ENCODE assay signal across 12 cellular contexts in the genomic region with DNA sequence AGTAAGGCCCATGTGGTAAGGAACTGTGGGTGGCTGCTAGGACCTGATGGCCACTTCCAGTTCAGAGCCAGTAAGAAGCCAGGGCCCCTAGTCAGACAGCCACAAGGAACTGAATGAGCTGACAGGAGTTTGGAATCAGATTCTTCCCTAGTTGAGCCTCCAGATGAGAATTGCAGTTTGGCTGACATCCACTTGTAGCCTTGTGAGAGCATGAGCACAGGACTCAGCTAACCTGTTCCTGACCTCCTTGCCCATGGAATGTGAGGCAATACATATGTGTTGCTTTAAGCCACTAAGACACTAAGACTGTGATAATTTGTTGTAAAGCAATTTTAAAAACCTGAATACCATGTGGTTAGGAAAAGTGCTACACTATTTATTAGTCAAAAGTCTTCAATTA. TPM values are rescaled to one million over a fixed set of nuclear protein-coding genes. Genes with fewer than 3 reads are reported as not detected.
A peak's percentile ranks its signal among the peaks of the same experiment; 100 is the strongest.
DNase-seq lines count a peak whose midpoint lies in the region; ATAC-seq and TF ChIP-seq lines count a peak whose summit lies in the region.
"Had no signal": no experiment of that assay in that cellular context is flagged by ENCODE, and none has a peak within 500 bp of the region (broad histone marks: within the 10 kb centered on the region; RNA-seq: fewer than 3 reads in every experiment).

No MANE protein-coding gene starts in this region.

- H2AFZ ChIP-seq in OCI-LY3 (ENCODE audit: low read depth, low read length) = peak overlapping the region; percentile 99; the same call in 1 of the 2 replicates

- no peak overlapping the region for H3K9ac ChIP-seq in OCI-LY3 (ENCODE audit: low read length)

- no peaks in the 10 kb centered on the region for H3K27me3 Mint-ChIP-seq in activated T-cell treated with anti-CD3 and anti-CD28 coated beads, Interleukin-2, amount 50 U/mL, for 4 hours (ENCODE audit: low read depth)
- no peaks in the 10 kb centered on the region for H3K27me3 Mint-ChIP-seq in Calu3 (ENCODE audit: unreplicated experiment)

- no peaks in the 10 kb centered on the region for H3K36me3 ChIP-seq in OCI-LY3 (replicated peaks; ENCODE audit: low read depth, low read length)
- no peaks in the 10 kb centered on the region for H3K36me3 ChIP-seq in ectodermal cell (ENCODE audit: control insufficient read depth, insufficient read depth, low read length)

- ATAC-seq in activated T-cell treated with anti-CD3 and anti-CD28 coated beads, Interleukin-2, amount 50 U/mL, for 4 hours = no peak
- ATAC-seq in GM18498 (IDR thresholded peaks at IDR 0.05; ENCODE audit: unreplicated experiment) = no peak

- H3K36me3 Mint-ChIP-seq in activated T-cell treated with anti-CD3 and anti-CD28 coated beads, Interleukin-2, amount 50 U/mL, for 4 hours (ENCODE audit: insufficient read depth) = peaks cover 4% of the 10 kb centered on the region
- H3K36me3 Mint-ChIP-seq in Calu3 (ENCODE audit: insufficient read depth, unreplicated experiment) = peaks cover 16% of the 10 kb centered on the region

- no TSS peak for BruUV-seq in Calu3 (replicated peaks; lab: Mats Ljungman, UMichigan)

- H3K9me3 Mint-ChIP-seq in activated T-cell treated with anti-CD3 and anti-CD28 coated beads, Interleukin-2, amount 50 U/mL, for 4 hours = no peaks in the 10 kb centered on the region
- peaks cover 3% of the 10 kb centered on the region for H3K9me3 Mint-ChIP-seq in Calu3 (ENCODE audit: low read depth, unreplicated experiment)

- H4K20me1 ChIP-seq in OCI-LY3 (ENCODE audit: insufficient read depth, low read length) = no peaks in the 10 kb centered on the region

- H3K4me1 ChIP-seq in OCI-LY3 (ENCODE audit: low read length) = peaks cover 29% of the 10 kb centered on the region
- H3K4me1 ChIP-seq in ectodermal cell (ENCODE audit: control insufficient read depth, insufficient read depth, low read length) = no peaks in the 10 kb centered on the region

- H3K9me3 ChIP-seq in OCI-LY3 (ENCODE audit: insufficient read depth, low read length) = no peaks in the 10 kb centered on the region
- no peaks in the 10 kb centered on the region for H3K9me3 ChIP-seq in ectodermal cell (ENCODE audit: control insufficient read depth, low read length)

- H3K27ac Mint-ChIP-seq in Calu3 (ENCODE audit: unreplicated experiment) = no peak overlapping the region

- peak overlapping the region; percentile 76 for H3K4me2 ChIP-seq in OCI-LY3 (ENCODE audit: low read length)

- H3K4me1 Mint-ChIP-seq in activated T-cell treated with anti-CD3 and anti-CD28 coated beads, Interleukin-2, amount 50 U/mL, for 4 hours (ENCODE audit: low read depth) = peaks cover 46% of the 10 kb centered on the region
- H3K4me1 Mint-ChIP-seq in Calu3 (ENCODE audit: low read depth, unreplicated experiment) = peaks cover 23% of the 10 kb centered on the region

- CTCF ChIA-PET in Calu3 (lab: Charles Lee) = no interaction called here

- H3K27ac ChIP-seq in OCI-LY3 (ENCODE audit: low read length) (no peak overlapping the region), ectodermal cell (ENCODE audit: insufficient read depth, low read depth, low read length, poor library complexity, severe bottlenecking) (no peak overlapping the region)

- no peak for DNase-seq in activated T-cell treated with anti-CD3 and anti-CD28 coated beads, Interleukin-2, amount 50 U/mL, for 4 hours
- no peak for DNase-seq in activated T-cell treated with anti-CD3 and anti-CD28 coated beads, Interleukin-2, amount 50 U/mL, for 48 hours
- DNase-seq in skeletal muscle cell (ENCODE audit: low read depth) = peak; percentile 49
- no peak for DNase-seq in Calu3
- DNase-seq in NCI-H2196 treated with DMSO at 0.1 percent for 48 hours (lab: John Stamatoyannopoulos, UW; ENCODE audit: unreplicated experiment) = no peak
- DNase-seq: activated CD4-positive, alpha-beta T cell treated with anti-CD3 and anti-CD28 coated beads for 48 hours; activated naive CD4-positive, alpha-beta T cell treated with anti-CD3 and anti-CD28 coated beads, Interleukin-2, amount 50 U/mL, for 16 hours; NCI-H1092; NCI-H446 had no signal

- H3K27me3 ChIP-seq in OCI-LY3 (ENCODE audit: low read depth, low read length) (no peaks in the 10 kb centered on the region), ectodermal cell (ENCODE audit: control insufficient read depth, insufficient read depth, low read length, poor library complexity, severe bottlenecking) (no peaks in the 10 kb centered on the region)

- peaks cover 31% of the 10 kb centered on the region for H3K79me2 ChIP-seq in OCI-LY3 (ENCODE audit: low read length)

- H3K4me3 ChIP-seq in OCI-LY3 (ENCODE audit: low read length) (peak overlapping the region; percentile 79; the same call in 1 of the 2 replicates), ectodermal cell (ENCODE audit: insufficient read depth, low read depth, low read length) (peak overlapping the region; percentile 96), skeletal muscle cell (ENCODE audit: low read depth, low read length) (no peak overlapping the region)

- H3K4me3 Mint-ChIP-seq in activated T-cell treated with anti-CD3 and anti-CD28 coated beads, Interleukin-2, amount 50 U/mL, for 4 hours = peak overlapping the region; percentile 90
- no peak overlapping the region for H3K4me3 Mint-ChIP-seq in Calu3 (ENCODE audit: low read depth, unreplicated experiment)

- TF ChIP-seq CTCF in OCI-LY3 (IDR thresholded peaks at IDR 0.05; ENCODE audit: low read depth, low read length) = no peak
- no peak for TF ChIP-seq CTCF in Calu3 (IDR thresholded peaks at IDR 0.05; ENCODE audit: unreplicated experiment)

- intact Hi-C loops in Calu3 (cut with micrococcal nuclease; ENCODE audit: unreplicated experiment) = no loop called here

RNA-seq across cellular contexts. Expression of a gene that starts 1.1 kb away (rescaled TPM):
- total RNA-seq in activated T-cell treated with anti-CD3 and anti-CD28 coated beads, Interleukin-2, amount 50 U/mL, for 4 hours = 10 to 100 TPM; 21.2 to 22.3 (median 22.1) TPM
- polyA plus RNA-seq in ectodermal cell (2013, experiment 1 of 4) = 16.1 TPM
- polyA plus RNA-seq in ectodermal cell (2013, experiment 2 of 4) = 12.9 TPM
- 8.1 TPM for polyA plus RNA-seq in ectodermal cell (2013, experiment 3 of 4)
- polyA plus RNA-seq in ectodermal cell (2013, experiment 4 of 4) = 8.9 TPM
- 16.2 and 23.2 TPM in 2 replicates for total RNA-seq in Calu3 (2022)

RNA-seq across cellular contexts. Expression of a gene that starts 11.7 kb away (rescaled TPM):
- 100 to 1,000 TPM; 122 to 135 (median 123) TPM for total RNA-seq in activated T-cell treated with anti-CD3 and anti-CD28 coated beads, Interleukin-2, amount 50 U/mL, for 4 hours
- polyA plus RNA-seq in ectodermal cell (2013, experiment 1 of 4) = 97.6 TPM
- polyA plus RNA-seq in ectodermal cell (2013, experiment 2 of 4) = 87.5 TPM
- polyA plus RNA-seq in ectodermal cell (2013, experiment 3 of 4) = 82.2 TPM
- polyA plus RNA-seq in ectodermal cell (2013, experiment 4 of 4) = 91.1 TPM
- 83.6 and 98.1 TPM in 2 replicates for total RNA-seq in Calu3 (2022)
